ENCODE assay signal across 8 cellular contexts in the genomic region with DNA sequence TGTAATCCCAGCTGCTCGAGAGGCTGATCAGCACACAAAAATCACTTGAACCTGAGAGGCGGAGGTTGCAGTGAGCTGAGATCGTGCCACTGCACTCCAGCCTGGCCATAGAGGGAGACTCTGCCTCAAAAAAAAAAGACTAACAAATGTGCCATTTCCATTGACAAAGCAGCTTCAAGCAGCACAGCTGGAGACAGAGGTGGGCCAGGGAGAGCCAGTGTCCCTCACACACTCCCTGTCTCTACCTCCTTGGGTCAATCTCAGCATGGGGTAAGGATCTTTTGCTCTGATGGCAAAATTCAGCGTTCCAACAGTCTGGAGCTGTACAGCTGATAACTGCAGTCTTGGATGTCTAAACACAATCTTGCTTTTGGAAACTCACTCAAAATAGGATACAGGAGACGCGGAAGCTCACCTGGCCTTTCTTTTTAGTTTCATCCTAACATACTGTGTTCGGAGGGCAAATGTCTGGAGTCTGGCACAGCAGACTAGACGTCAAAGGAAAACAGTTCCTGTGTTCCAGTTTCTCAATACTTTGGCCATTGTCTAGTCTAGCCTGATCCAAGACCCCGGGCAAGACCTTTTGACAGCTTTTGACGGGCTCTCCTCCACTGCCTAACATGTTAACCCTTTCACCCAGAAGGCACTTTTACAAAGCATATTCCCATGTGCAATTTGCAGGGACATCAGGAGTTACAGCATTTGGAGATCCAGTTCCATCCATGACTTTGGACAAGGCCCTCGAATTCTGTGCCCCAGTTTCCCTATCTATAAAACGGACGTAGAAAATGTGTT. TPM values are rescaled to one million over a fixed set of nuclear protein-coding genes. Genes with fewer than 3 reads are reported as not detected.
DNase-seq lines count a peak whose midpoint lies in the region; ATAC-seq and TF ChIP-seq lines count a peak whose summit lies in the region.

No MANE protein-coding gene starts in this region.

- no peak for ATAC-seq in activated T-helper 17 cell treated with anti-CD3 and anti-CD28 coated beads, Interleukin-2, amount 50 U/mL, for 72 hours (replicated peaks)
- no peak for ATAC-seq in HG03097 (IDR thresholded peaks at IDR 0.05; ENCODE audit: low FRiP score, unreplicated experiment)

- peak overlapping the region; percentile 70 for H3K4me3 Mint-ChIP-seq in activated T-helper 17 cell treated with anti-CD3 and anti-CD28 coated beads, Interleukin-2, amount 50 U/mL, for 72 hours

- peak overlapping the region; percentile 48 for H3K27ac Mint-ChIP-seq in activated T-helper 17 cell treated with anti-CD3 and anti-CD28 coated beads, Interleukin-2, amount 50 U/mL, for 72 hours

- peak overlapping the region; percentile 83 for H3K9ac ChIP-seq in smooth muscle cell (ENCODE audit: low read depth)

- H3K36me3 ChIP-seq in hepatocyte (replicated peaks; ENCODE audit: insufficient read depth, low read depth) = no peaks in the 10 kb centered on the region
- H3K36me3 ChIP-seq in smooth muscle cell (ENCODE audit: low read depth) = no peaks in the 10 kb centered on the region

- H3K79me2 ChIP-seq in hepatocyte (peaks cover 68% of the 10 kb centered on the region), smooth muscle cell (ENCODE audit: low read depth) (peaks cover 59% of the 10 kb centered on the region)

- TF ChIP-seq CTCF in HFF-Myc (IDR thresholded peaks at IDR 0.05; ENCODE audit: low read depth, low read length, missing control alignments) = no peak
- no peak for TF ChIP-seq CTCF in hepatocyte (IDR thresholded peaks at IDR 0.05; ENCODE audit: poor library complexity)
- TF ChIP-seq CTCF in smooth muscle cell (IDR thresholded peaks at IDR 0.05; ENCODE audit: borderline replicate concordance, insufficient read depth, poor library complexity, severe bottlenecking) = no peak

- H3K4me1 Mint-ChIP-seq in activated T-helper 17 cell treated with anti-CD3 and anti-CD28 coated beads, Interleukin-2, amount 50 U/mL, for 72 hours = no peaks in the 10 kb centered on the region

- DNase-seq in HFF-Myc (ENCODE audit: extremely low read depth, low read depth) (no peak), hepatocyte (ENCODE audit: low spot score) (no peak), smooth muscle cell (lab: John Stamatoyannopoulos, UW; ENCODE audit: unreplicated experiment) (no peak), NCI-H2227 (lab: John Stamatoyannopoulos, UW; ENCODE audit: unreplicated experiment) (no peak), NCI-H1436 (lab: John Stamatoyannopoulos, UW) (no peak), RPMI8226 (no peak)

- no peaks in the 10 kb centered on the region for H3K27me3 Mint-ChIP-seq in activated T-helper 17 cell treated with anti-CD3 and anti-CD28 coated beads, Interleukin-2, amount 50 U/mL, for 72 hours

- WGBS in hepatocyte (ENCODE audit: low lambda C conversion rate, missing lambda C conversion rate) = 52% methylated on average over 13 of the region's 13 CpGs
- WGBS in smooth muscle cell (ENCODE audit: low lambda C conversion rate) = 49% methylated on average over 13 of the region's 13 CpGs

- H3K4me3 ChIP-seq in HFF-Myc (replicated peaks; ENCODE audit: low read depth, low read length) = peak overlapping the region; percentile 83
- peak overlapping the region; percentile 51 for H3K4me3 ChIP-seq in hepatocyte
- peak overlapping the region; percentile 80 for H3K4me3 ChIP-seq in smooth muscle cell

- H3K4me2 ChIP-seq in hepatocyte = peak overlapping the region; percentile 92
- peak overlapping the region; percentile 99 for H3K4me2 ChIP-seq in smooth muscle cell

- H3K27me3 ChIP-seq in hepatocyte (no peaks in the 10 kb centered on the region), smooth muscle cell (ENCODE audit: low read depth) (no peaks in the 10 kb centered on the region)

- peaks cover 11% of the 10 kb centered on the region for H3F3A ChIP-seq in smooth muscle cell (ENCODE audit: low read depth)

- no peaks in the 10 kb centered on the region for H3K9me3 Mint-ChIP-seq in activated T-helper 17 cell treated with anti-CD3 and anti-CD28 coated beads, Interleukin-2, amount 50 U/mL, for 72 hours

- H3K9me2 ChIP-seq in hepatocyte (replicated peaks; ENCODE audit: insufficient read depth) = no peaks in the 10 kb centered on the region

- H3K36me3 Mint-ChIP-seq in activated T-helper 17 cell treated with anti-CD3 and anti-CD28 coated beads, Interleukin-2, amount 50 U/mL, for 72 hours (ENCODE audit: low read depth) = peaks cover 67% of the 10 kb centered on the region

- peak overlapping the region; percentile 25 for H3K27ac ChIP-seq in hepatocyte
- H3K27ac ChIP-seq in smooth muscle cell (ENCODE audit: low read depth) = peak overlapping the region; percentile 66

- H3K9me3 ChIP-seq in hepatocyte (ENCODE audit: low read depth) (no peaks in the 10 kb centered on the region), smooth muscle cell (replicated peaks; ENCODE audit: low read depth) (no peaks in the 10 kb centered on the region)

- H2AFZ ChIP-seq in hepatocyte (no peak overlapping the region), smooth muscle cell (ENCODE audit: low read depth) (peak overlapping the region; percentile 87)

- H4K20me1 ChIP-seq in hepatocyte (ENCODE audit: insufficient read depth, poor library complexity, severe bottlenecking) (peaks cover 47% of the 10 kb centered on the region), smooth muscle cell (ENCODE audit: low read depth) (peaks cover 58% of the 10 kb centered on the region)

- H3K4me1 ChIP-seq in hepatocyte (ENCODE audit: insufficient read depth) (peaks cover 25% of the 10 kb centered on the region), smooth muscle cell (ENCODE audit: low read depth) (peaks cover 31% of the 10 kb centered on the region)

RNA-seq across cellular contexts. Expression of a gene that starts 2.9 kb away (rescaled TPM):
- 100 to 1,000 TPM in 1 of 2 donors, 10 to 100 TPM in 1; 60.5 to 108 TPM for total RNA-seq in activated T-helper 17 cell treated with anti-CD3 and anti-CD28 coated beads, Interleukin-2, amount 50 U/mL, for 72 hours
- total RNA-seq in hepatocyte (42.1 and 56.9 TPM in 2 replicates), smooth muscle cell (35.2 and 44.5 TPM in 2 replicates)
- polyA plus RNA-seq in hepatocyte (22.5 and 25.1 TPM in 2 replicates), smooth muscle cell (21.2 and 28.0 TPM in 2 replicates)
